8 cellular contexts compared by ENCODE assay signal in the genomic region with DNA sequence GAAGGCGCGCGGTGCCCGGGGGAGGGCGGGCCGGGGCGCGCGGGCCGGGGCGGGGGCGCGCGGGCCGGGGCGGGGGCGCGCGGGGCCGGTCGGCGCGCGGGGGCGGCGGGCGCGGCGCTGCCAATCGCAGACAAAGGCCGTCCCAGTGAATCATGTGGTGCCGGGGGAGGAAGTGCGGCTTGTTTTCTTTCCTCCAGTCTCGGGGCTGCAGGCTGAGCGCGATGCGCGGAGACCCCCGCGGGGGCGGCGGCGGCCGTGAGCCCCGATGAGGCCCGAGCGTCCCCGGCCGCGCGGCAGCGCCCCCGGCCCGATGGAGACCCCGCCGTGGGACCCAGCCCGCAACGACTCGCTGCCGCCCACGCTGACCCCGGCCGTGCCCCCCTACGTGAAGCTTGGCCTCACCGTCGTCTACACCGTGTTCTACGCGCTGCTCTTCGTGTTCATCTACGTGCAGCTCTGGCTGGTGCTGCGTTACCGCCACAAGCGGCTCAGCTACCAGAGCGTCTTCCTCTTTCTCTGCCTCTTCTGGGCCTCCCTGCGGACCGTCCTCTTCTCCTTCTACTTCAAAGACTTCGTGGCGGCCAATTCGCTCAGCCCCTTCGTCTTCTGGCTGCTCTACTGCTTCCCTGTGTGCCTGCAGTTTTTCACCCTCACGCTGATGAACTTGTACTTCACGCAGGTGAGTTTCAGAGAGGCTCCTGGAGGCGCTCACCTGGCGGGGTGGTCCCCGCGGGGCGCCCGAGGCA.
DNase-seq lines count a peak whose midpoint lies in the region; ATAC-seq lines count a peak whose summit lies in the region.

A gene with protein sequence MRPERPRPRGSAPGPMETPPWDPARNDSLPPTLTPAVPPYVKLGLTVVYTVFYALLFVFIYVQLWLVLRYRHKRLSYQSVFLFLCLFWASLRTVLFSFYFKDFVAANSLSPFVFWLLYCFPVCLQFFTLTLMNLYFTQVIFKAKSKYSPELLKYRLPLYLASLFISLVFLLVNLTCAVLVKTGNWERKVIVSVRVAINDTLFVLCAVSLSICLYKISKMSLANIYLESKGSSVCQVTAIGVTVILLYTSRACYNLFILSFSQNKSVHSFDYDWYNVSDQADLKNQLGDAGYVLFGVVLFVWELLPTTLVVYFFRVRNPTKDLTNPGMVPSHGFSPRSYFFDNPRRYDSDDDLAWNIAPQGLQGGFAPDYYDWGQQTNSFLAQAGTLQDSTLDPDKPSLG (plus strand): TSS at position 182 of the 746 bp plus-strand sequence. CDS start 84 bp downstream, at position 266.

- peak; percentile 60 for DNase-seq in NCI-H2171 treated with DMSO at 0.1 percent for 48 hours (lab: John Stamatoyannopoulos, UW)
- no peak for DNase-seq in NCI-H2171 (lab: John Stamatoyannopoulos, UW)
- peak; percentile 85 for DNase-seq in NCI-H2227 (lab: John Stamatoyannopoulos, UW; ENCODE audit: unreplicated experiment)
- peak; percentile 60 to 70 for DNase-seq in activated CD4-positive, alpha-beta T cell treated with anti-CD3 and anti-CD28 coated beads, Interleukin-2, amount 50 U/mL, for 48 hours
- peak; percentile 13 for DNase-seq in effector CD8-positive, alpha-beta T cell (lab: John Stamatoyannopoulos, UW)
- peak in 1 of 2 donors; percentile 41 for DNase-seq in memory B cell (ENCODE audit: low spot score in 2 of 2)
- peak; percentile 30 for DNase-seq in stimulated activated CD8-positive, alpha-beta memory T cell treated with anti-CD3 and anti-CD28 coated beads, Interleukin-15, amount 100 ng/mL, for 1 hour (ENCODE audit: low read depth)

- H3K27ac Mint-ChIP-seq in memory B cell: peak within 1 kb of the TSS; percentile 75

- peak within 1 kb of the TSS; percentile 89 for H3K4me3 Mint-ChIP-seq in memory B cell

- ATAC-seq in HG02763 (IDR thresholded peaks at IDR 0.05; ENCODE audit: unreplicated experiment): peak; percentile 56
- ATAC-seq in memory B cell (ENCODE audit: low read depth): peak; percentile 77

- peaks cover 1% of the 10 kb centered on the region for H3K9me3 Mint-ChIP-seq in memory B cell

- peaks cover 6% of the 10 kb centered on the region for H3K36me3 Mint-ChIP-seq in memory B cell

- peaks cover 21% of the 10 kb centered on the region for H3K4me1 Mint-ChIP-seq in memory B cell

- peaks cover 29% of the 10 kb centered on the region for H3K27me3 Mint-ChIP-seq in memory B cell
